ENCODE assay signal across 8 cellular contexts in genomic region chrX:129115104-129115503, GRCh38.
DNase-seq lines count a peak whose midpoint lies in the region; ATAC-seq and TF ChIP-seq lines count a peak whose summit lies in the region.

No MANE protein-coding gene starts in this region.

- no peaks in the 10 kb centered on the region for H3K4me1 ChIP-seq in mesenchymal stem cell (ENCODE audit: control insufficient read depth, insufficient read depth, low read depth, low read length)

- no peak overlapping the region for H2BK5ac ChIP-seq in mesenchymal stem cell (ENCODE audit: low read depth, low read length, poor library complexity, severe bottlenecking)

- H3K27me3 Mint-ChIP-seq in T-cell, result peaks cover 0 to 24% of the 10 kb centered on the region in 2 donors

- no peaks in the 10 kb centered on the region for H3K4me1 Mint-ChIP-seq in T-cell

- no peak overlapping the region for H2AFZ ChIP-seq in mesenchymal stem cell (ENCODE audit: low read depth, low read length)

- POLR2A ChIA-PET in T-cell (lab: Charles Lee), result no interaction called here

- H4K8ac ChIP-seq in mesenchymal stem cell (ENCODE audit: low read length), result no peak overlapping the region

- H3K27me3 ChIP-seq in WERI-Rb-1 (ENCODE audit: insufficient read depth, low read depth, severe bottlenecking), result peaks cover 3% of the 10 kb centered on the region
- H3K27me3 ChIP-seq in mesenchymal stem cell (ENCODE audit: control insufficient read depth in 1 of 2, insufficient read depth in 1 of 2, low read length in 2 of 2), result peaks cover 0 to 2% of the 10 kb centered on the region in 2 experiments

- H2BK15ac ChIP-seq in mesenchymal stem cell (ENCODE audit: low read depth, poor library complexity, severe bottlenecking), result no peak overlapping the region

- H3K27ac ChIP-seq in WERI-Rb-1 (no peak overlapping the region), mesenchymal stem cell (ENCODE audit: low read length, poor library complexity, severe bottlenecking) (no peak overlapping the region)

- H2BK12ac ChIP-seq in mesenchymal stem cell (ENCODE audit: low read length in 2 of 2), result no peak overlapping the region

- H3K9me3 ChIP-seq in WERI-Rb-1 (ENCODE audit: severe bottlenecking) (no peaks in the 10 kb centered on the region), mesenchymal stem cell (ENCODE audit: control insufficient read depth, low read length) (no peaks in the 10 kb centered on the region)

- H3K4ac ChIP-seq in mesenchymal stem cell (ENCODE audit: low read depth in 1 of 2, low read length in 2 of 2), result no peak overlapping the region

- no peak overlapping the region for H3K18ac ChIP-seq in mesenchymal stem cell (ENCODE audit: low read depth in 1 of 2, low read length in 2 of 2)

- peak; percentile 54 for TF ChIP-seq CTCF in WERI-Rb-1 (IDR thresholded peaks at IDR 0.05; ENCODE audit: low read depth, low read length)

- H3K27ac Mint-ChIP-seq in T-cell, result no peak overlapping the region

- H3K9me3 Mint-ChIP-seq in T-cell, result no peaks in the 10 kb centered on the region

- no CpG with 5 or more reads among the region's 1 CpG for WGBS in mesenchymal stem cell

- ATAC-seq in GM21390 (IDR thresholded peaks at IDR 0.05; ENCODE audit: unreplicated experiment) (peak; percentile 89), T-cell (replicated peaks in 1 of 4) (no peak)

- no peaks in the 10 kb centered on the region for H3K36me3 Mint-ChIP-seq in T-cell

- no peak overlapping the region for H3K14ac ChIP-seq in mesenchymal stem cell (ENCODE audit: low read length in 2 of 2)

- DNase-seq in NCI-H2029 (lab: John Stamatoyannopoulos, UW) (peak; percentile 50), NCI-H2029 treated with DMSO at 0.1 percent for 48 hours (lab: John Stamatoyannopoulos, UW) (no peak), KG1 (lab: John Stamatoyannopoulos, UW) (peak; percentile 0), WERI-Rb-1 (peak; percentile 69), mesenchymal stem cell (peak; percentile 18), T-cell (no peak), SKM-1 (lab: John Stamatoyannopoulos, UW; ENCODE audit: unreplicated experiment) (no peak)

- H3K4me3 Mint-ChIP-seq in T-cell, result no peak overlapping the region

- CTCF ChIA-PET in T-cell (lab: Charles Lee), result interaction anchor here in 1 of 2 donors (0.6 kb wide), 1 partner anchor 900 kb away, joined by 3 read pairs; no protein-coding TSS in a partner anchor

- H3K4me3 ChIP-seq in WERI-Rb-1 (ENCODE audit: low read depth, low read length) (no peak overlapping the region), mesenchymal stem cell (ENCODE audit: insufficient read depth in 1 of 2, low read depth in 1 of 2, low read length in 2 of 2) (no peak overlapping the region)

- H2BK120ac ChIP-seq in mesenchymal stem cell (ENCODE audit: low read depth, low read length), result no peak overlapping the region

- no peak overlapping the region for H3K4me2 ChIP-seq in mesenchymal stem cell (ENCODE audit: low read length, poor library complexity, severe bottlenecking)

- H3K36me3 ChIP-seq in WERI-Rb-1 (no peaks in the 10 kb centered on the region), mesenchymal stem cell (ENCODE audit: control insufficient read depth in 1 of 2, insufficient read depth in 2 of 2, low read depth in 1 of 2, low read length in 2 of 2) (no peaks in the 10 kb centered on the region)

- H4K91ac ChIP-seq in mesenchymal stem cell (ENCODE audit: low read length), result no peak overlapping the region

- no peak overlapping the region for H3K9ac ChIP-seq in mesenchymal stem cell (ENCODE audit: low read length)

- H3K23ac ChIP-seq in mesenchymal stem cell (ENCODE audit: low read length in 2 of 2), result no peak overlapping the region

- no peak overlapping the region for H2AK5ac ChIP-seq in mesenchymal stem cell (ENCODE audit: low read length, severe bottlenecking)

- H3K79me1 ChIP-seq in mesenchymal stem cell (replicated peaks; ENCODE audit: low read length, poor library complexity, severe bottlenecking), result no peaks in the 10 kb centered on the region

Comparison
In these comparisons a context has a peak if more than half of its experiments do, and no peak if none do; other contexts are left out.
1. DNase-seq: peak in NCI-H2029 (single experiment), KG1 (single experiment), WERI-Rb-1 (single experiment) and mesenchymal stem cell (single experiment); none in NCI-H2029 treated with DMSO at 0.1 percent for 48 hours (single experiment), T-cell (0 of 34) and SKM-1 (single experiment).